ENCODE assay signal across 10 cellular contexts in genomic region chr20:23636182-23636907, GRCh38. TPM values are rescaled to one million over a fixed set of nuclear protein-coding genes. Genes with fewer than 3 reads are reported as not detected.
DNase-seq lines count a peak whose midpoint lies in the region; ATAC-seq, FAIRE-seq and TF ChIP-seq lines count a peak whose summit lies in the region.
"Had no signal": no experiment of that assay in that cellular context is flagged by ENCODE, and none has a peak within 500 bp of the region (broad histone marks: within the 10 kb centered on the region; RNA-seq: fewer than 3 reads in every experiment).

No MANE protein-coding gene starts in this region.

- H2AFZ ChIP-seq in ACC112 (ENCODE audit: low read length, unreplicated experiment) (no peak overlapping the region), PC-3 (ENCODE audit: low read length) (no peak overlapping the region), endothelial cell of umbilical vein (ENCODE audit: low read depth, low read length) (no peak overlapping the region)

- H3K27me3 ChIP-seq in ACC112 (ENCODE audit: insufficient read depth, low read length), result no peaks in the 10 kb centered on the region
- H3K27me3 ChIP-seq in PC-3 (ENCODE audit: low read length), result no peaks in the 10 kb centered on the region
- H3K27me3 ChIP-seq in endothelial cell of umbilical vein (ENCODE audit: control insufficient read depth in 2 of 2, insufficient read depth in 2 of 2, low read length in 2 of 2), result no peaks in the 10 kb centered on the region

- CTCF ChIA-PET in PC-3 (lab: Charles Lee), result no interaction called here
- CTCF ChIA-PET in endothelial cell of umbilical vein (lab: Charles Lee), result interaction anchor here (0.9 to 2.1 kb wide), 6 partner anchors 8 to 32 kb away, joined by 3 to 11 read pairs (median 5); partner anchors contain the start of gene CST9
- CTCF ChIA-PET in activated CD8-positive, alpha-beta T cell treated with anti-CD3 and anti-CD28 coated beads for 36 hours (lab: Charles Lee), result no interaction called here

- peaks cover 33% of the 10 kb centered on the region for H3K79me2 ChIP-seq in ACC112 (ENCODE audit: control insufficient read depth, insufficient read depth, low read length, unreplicated experiment)
- H3K79me2 ChIP-seq in PC-3 (ENCODE audit: low read length), result peaks cover 27% of the 10 kb centered on the region
- H3K79me2 ChIP-seq in endothelial cell of umbilical vein (ENCODE audit: control insufficient read depth, insufficient read depth, low read length), result peaks cover 30% of the 10 kb centered on the region

- peak overlapping the region; percentile 80 for H3K4me3 ChIP-seq in ACC112 (ENCODE audit: low read depth, low read length)
- peak overlapping the region; percentile 87 for H3K4me3 ChIP-seq in PC-3 (ENCODE audit: low read length)
- peak overlapping the region; percentile 42 to 83 (median 69) for H3K4me3 ChIP-seq in endothelial cell of umbilical vein (replicated peaks in 1 of 3; ENCODE audit: insufficient read depth in 1 of 3, low read depth in 1 of 3, low read length in 3 of 3)

- H3K4me1 ChIP-seq in ACC112 (ENCODE audit: control insufficient read depth, insufficient read depth, low read length, unreplicated experiment), result peaks cover 20% of the 10 kb centered on the region
- peaks cover 21% of the 10 kb centered on the region for H3K4me1 ChIP-seq in PC-3 (ENCODE audit: insufficient read depth, low read length)
- H3K4me1 ChIP-seq in endothelial cell of umbilical vein (ENCODE audit: control insufficient read depth, extremely low read depth, insufficient read depth, low read length), result peaks cover 12% of the 10 kb centered on the region

- H3K36me3 Mint-ChIP-seq in nephron progenitor cell (ENCODE audit: low read depth), result peaks cover 17% of the 10 kb centered on the region
- H3K36me3 Mint-ChIP-seq in activated CD8-positive, alpha-beta T cell treated with anti-CD3 and anti-CD28 coated beads for 36 hours (ENCODE audit: low read depth), result no peaks in the 10 kb centered on the region

- peaks cover 68% of the 10 kb centered on the region for H3K4me1 Mint-ChIP-seq in nephron progenitor cell
- H3K4me1 Mint-ChIP-seq in activated CD8-positive, alpha-beta T cell treated with anti-CD3 and anti-CD28 coated beads for 36 hours (ENCODE audit: low read depth), result peaks cover 7% of the 10 kb centered on the region

- BruUV-seq in PC-3 (replicated peaks; lab: Mats Ljungman, UMichigan) (TSS peak; percentile 64), endothelial cell of umbilical vein (replicated peaks; lab: Mats Ljungman, UMichigan) (TSS peak; percentile 49)

- no peak for TF ChIP-seq CTCF in PC-3 (conservative IDR thresholded peaks at IDR 0.05; ENCODE audit: low read depth, low read length)
- TF ChIP-seq CTCF in endothelial cell of umbilical vein (IDR thresholded peaks at IDR 0.05; ENCODE audit: extremely low read depth in 1 of 2, insufficient read depth in 1 of 2, low read depth in 1 of 2, low read length in 2 of 2), result no peak
- TF ChIP-seq CTCF in nephron progenitor cell (IDR thresholded peaks at IDR 0.05), result no peak
- no peak for TF ChIP-seq CTCF in activated CD8-positive, alpha-beta T cell treated with anti-CD3 and anti-CD28 coated beads for 36 hours (IDR thresholded peaks at IDR 0.05)

- peak overlapping the region; percentile 74; the same call in 1 of the 2 replicates for H3K27ac ChIP-seq in ACC112 (ENCODE audit: low read depth, low read length)
- H3K27ac ChIP-seq in PC-3 (ENCODE audit: low read length), result no peak overlapping the region
- peak overlapping the region; percentile 92 for H3K27ac ChIP-seq in endothelial cell of umbilical vein (ENCODE audit: insufficient read depth, low read depth, low read length)

- dilution Hi-C loops in endothelial cell of umbilical vein (cut with MboI; ENCODE audit: extremely low pct_ligation_motif_present, low sequenced_read_pairs), result no loop called here

- intact Hi-C loops in PC-3 (cut with micrococcal nuclease) (no loop called here), endothelial cell of umbilical vein (cut with micrococcal nuclease) (loop anchor here (2.0 to 5.0 kb wide), 3 partner anchors 14 to 274 kb away; partner anchors contain the start of gene GZF1)
- intact Hi-C loops in activated CD8-positive, alpha-beta T cell treated with anti-CD3 and anti-CD28 coated beads for 36 hours (cut with micrococcal nuclease), result no loop called here

- no peaks in the 10 kb centered on the region for H3F3A ChIP-seq in PC-3 (ENCODE audit: low read length, unreplicated experiment)

- no peaks in the 10 kb centered on the region for H3K9me2 ChIP-seq in PC-3 (replicated peaks; ENCODE audit: low read length)

- no peak overlapping the region for H3K27ac Mint-ChIP-seq in nephron progenitor cell
- H3K27ac Mint-ChIP-seq in activated CD8-positive, alpha-beta T cell treated with anti-CD3 and anti-CD28 coated beads for 36 hours, result no peak overlapping the region

- no peak for FAIRE-seq in endothelial cell of umbilical vein (lab: Jason Lieb, UNC)

- H3K9ac ChIP-seq in PC-3 (ENCODE audit: low read length) (peak overlapping the region; percentile 97), endothelial cell of umbilical vein (replicated peaks; ENCODE audit: extremely low read depth, insufficient read depth, low read length) (no peak overlapping the region)

- no peak for TF ChIP-seq POLR2A in endothelial cell of umbilical vein (IDR thresholded peaks at IDR 0.05; ENCODE audit: low read depth, low read length)

- H3K4me2 ChIP-seq in PC-3 (ENCODE audit: low read length) (peak overlapping the region; percentile 98), endothelial cell of umbilical vein (ENCODE audit: insufficient read depth, low read length) (peak overlapping the region; percentile 69)

- no peaks in the 10 kb centered on the region for H3K9me3 ChIP-seq in PC-3 (ENCODE audit: low read length)
- H3K9me3 ChIP-seq in endothelial cell of umbilical vein (replicated peaks; ENCODE audit: control insufficient read depth, insufficient read depth, low read length), result no peaks in the 10 kb centered on the region

- POLR2A ChIA-PET in PC-3 (lab: Charles Lee; ENCODE audit: unreplicated experiment), result no interaction called here
- POLR2A ChIA-PET in endothelial cell of umbilical vein (lab: Charles Lee), result interaction anchor here (0.9 to 1.5 kb wide), 2 partner anchors 8 to 14 kb away, joined by 5 read pairs; no protein-coding TSS in a partner anchor
- POLR2A ChIA-PET in activated CD8-positive, alpha-beta T cell treated with anti-CD3 and anti-CD28 coated beads for 36 hours (lab: Charles Lee), result no interaction called here

- H3K9me3 Mint-ChIP-seq in nephron progenitor cell, result no peaks in the 10 kb centered on the region
- H3K9me3 Mint-ChIP-seq in activated CD8-positive, alpha-beta T cell treated with anti-CD3 and anti-CD28 coated beads for 36 hours, result no peaks in the 10 kb centered on the region

- DNase-seq in PC-3 (no peak), endothelial cell of umbilical vein (ENCODE audit: low read depth, low spot score) (no peak), nephron progenitor cell (no peak), NK-92 (lab: John Stamatoyannopoulos, UW; ENCODE audit: unreplicated experiment) (no peak), NCI-H1930 (lab: John Stamatoyannopoulos, UW) (no peak)
- DNase-seq in activated CD8-positive, alpha-beta T cell treated with anti-CD3 and anti-CD28 coated beads for 36 hours, result no peak
- DNase-seq: activated CD4-positive, alpha-beta T cell treated with anti-CD3 and anti-CD28 coated beads for 4 hours; DMS153 had no signal

- H4K20me1 ChIP-seq in PC-3 (ENCODE audit: low read length) (0 out of 2 replicates have a peak, but pooled peaks cover 11% of the 10 kb centered on the region), endothelial cell of umbilical vein (replicated peaks; ENCODE audit: control insufficient read depth, extremely low read depth, insufficient read depth, low read length) (no peaks in the 10 kb centered on the region)

- H3K9me1 ChIP-seq in endothelial cell of umbilical vein (replicated peaks; ENCODE audit: control insufficient read depth, extremely low read depth, insufficient read depth, low read length), result no peaks in the 10 kb centered on the region

- ATAC-seq in PC-3 (no peak), HG03135 (IDR thresholded peaks at IDR 0.05; ENCODE audit: unreplicated experiment) (no peak)
- ATAC-seq in activated CD8-positive, alpha-beta T cell treated with anti-CD3 and anti-CD28 coated beads for 36 hours, result no peak

- H3K27me3 Mint-ChIP-seq in nephron progenitor cell (ENCODE audit: low read depth, poor library complexity), result peaks cover 6% of the 10 kb centered on the region
- H3K27me3 Mint-ChIP-seq in activated CD8-positive, alpha-beta T cell treated with anti-CD3 and anti-CD28 coated beads for 36 hours, result peaks cover 18% of the 10 kb centered on the region

- H3K4me3 Mint-ChIP-seq in nephron progenitor cell, result peak overlapping the region; percentile 91
- H3K4me3 Mint-ChIP-seq in activated CD8-positive, alpha-beta T cell treated with anti-CD3 and anti-CD28 coated beads for 36 hours, result no peak overlapping the region

- H3K36me3 ChIP-seq in ACC112 (ENCODE audit: insufficient read depth, low read length) (peaks cover 3% of the 10 kb centered on the region; the same call in 1 of the 2 replicates), PC-3 (ENCODE audit: low read depth, low read length) (0 out of 2 replicates have a peak, but pooled peaks cover 5% of the 10 kb centered on the region), endothelial cell of umbilical vein (ENCODE audit: control insufficient read depth in 2 of 2, extremely low read depth in 1 of 2, insufficient read depth in 2 of 2, low read length in 2 of 2) (peaks cover 0 to 15% of the 10 kb centered on the region in 2 experiments)

RNA-seq across cellular contexts. Expression of gene CST3, which starts 1.4 kb away (rescaled TPM):
- total RNA-seq in PC-3 (2014; rRNA removed) (311 and 331 TPM in 2 replicates), endothelial cell of umbilical vein (251 and 260 TPM in 2 replicates)
- 479 and 691 TPM in 2 replicates for polyA plus RNA-seq in endothelial cell of umbilical vein
- 303 and 351 TPM in 2 replicates for polyA plus RNA-seq in endothelial cell of umbilical vein (2011; cell fraction: cytosol; rRNA removed)
- 62.3 and 71.1 TPM in 2 replicates for polyA plus RNA-seq in endothelial cell of umbilical vein (2011; cell fraction: nucleus; rRNA removed)
- 369 and 422 TPM in 2 replicates for polyA plus RNA-seq in endothelial cell of umbilical vein (2012)
- 163 and 182 TPM in 2 replicates for polyA minus RNA-seq in endothelial cell of umbilical vein
- 58.4 TPM for polyA minus RNA-seq in endothelial cell of umbilical vein (2011; cell fraction: cytosol; rRNA and poly(A)+ RNA removed)
- 21.5 and 29.1 TPM in 2 replicates for polyA minus RNA-seq in endothelial cell of umbilical vein (2011; cell fraction: nucleus; rRNA and poly(A)+ RNA removed)
- total RNA-seq in activated CD8-positive, alpha-beta T cell treated with anti-CD3 and anti-CD28 coated beads for 36 hours, result 1 to 10 TPM in 1 of 2 experiments, under 1 TPM in 1; 0.72 to 1.2 TPM

RNA-seq across cellular contexts. Expression of gene CST9, which starts 30.6 kb away (rescaled TPM):
- total RNA-seq in PC-3 (2014; rRNA removed), result not detected in 2 replicates
- total RNA-seq in endothelial cell of umbilical vein, result not detected in 2 replicates
- polyA plus RNA-seq in endothelial cell of umbilical vein, result not detected in 2 replicates
- polyA plus RNA-seq in endothelial cell of umbilical vein (2011; cell fraction: cytosol; rRNA removed), result not detected in 2 replicates
- not detected in 2 replicates for polyA plus RNA-seq in endothelial cell of umbilical vein (2011; cell fraction: nucleus; rRNA removed)
- not detected in 2 replicates for polyA plus RNA-seq in endothelial cell of umbilical vein (2012)
- polyA minus RNA-seq in endothelial cell of umbilical vein, result not detected in 2 replicates
- polyA minus RNA-seq in endothelial cell of umbilical vein (2011; cell fraction: cytosol; rRNA and poly(A)+ RNA removed), result not detected
- polyA minus RNA-seq in endothelial cell of umbilical vein (2011; cell fraction: nucleus; rRNA and poly(A)+ RNA removed), result not detected in 2 replicates
- not detected for total RNA-seq in activated CD8-positive, alpha-beta T cell treated with anti-CD3 and anti-CD28 coated beads for 36 hours

RNA-seq across cellular contexts. Expression of gene CST4, which starts 52.5 kb away (rescaled TPM):
- total RNA-seq in PC-3 (2014; rRNA removed), result 0.98 TPM in 1 of 2 replicates, not detected in the other
- not detected in 2 replicates for total RNA-seq in endothelial cell of umbilical vein
- not detected in 2 replicates for polyA plus RNA-seq in endothelial cell of umbilical vein
- polyA plus RNA-seq in endothelial cell of umbilical vein (2011; cell fraction: cytosol; rRNA removed), result not detected in 2 replicates
- not detected in 2 replicates for polyA plus RNA-seq in endothelial cell of umbilical vein (2011; cell fraction: nucleus; rRNA removed)
- polyA plus RNA-seq in endothelial cell of umbilical vein (2012), result 0.43 and 0.61 TPM in 2 replicates
- polyA minus RNA-seq in endothelial cell of umbilical vein, result not detected in 2 replicates
- not detected for polyA minus RNA-seq in endothelial cell of umbilical vein (2011; cell fraction: cytosol; rRNA and poly(A)+ RNA removed)
- not detected in 2 replicates for polyA minus RNA-seq in endothelial cell of umbilical vein (2011; cell fraction: nucleus; rRNA and poly(A)+ RNA removed)
- not detected for total RNA-seq in activated CD8-positive, alpha-beta T cell treated with anti-CD3 and anti-CD28 coated beads for 36 hours

Comparison
In these comparisons a context has a peak if more than half of its experiments do, and no peak if none do; other contexts are left out.
1. RNA of gene CST3, which starts 1.4 kb away (total RNA-seq): 311 to 331 TPM in PC-3 and 251 to 260 TPM in endothelial cell of umbilical vein; 0.72 to 1.2 TPM in activated CD8-positive, alpha-beta T cell treated with anti-CD3 and anti-CD28 coated beads for 36 hours; every median in the first group is over 100 times any median in the second.
2. Peak in every context shown above with its lines, with median percentiles within 50 percentile points of each other: H3K4me3 ChIP-seq.